ENCODE assay signal across 21 cellular contexts in the genomic region with DNA sequence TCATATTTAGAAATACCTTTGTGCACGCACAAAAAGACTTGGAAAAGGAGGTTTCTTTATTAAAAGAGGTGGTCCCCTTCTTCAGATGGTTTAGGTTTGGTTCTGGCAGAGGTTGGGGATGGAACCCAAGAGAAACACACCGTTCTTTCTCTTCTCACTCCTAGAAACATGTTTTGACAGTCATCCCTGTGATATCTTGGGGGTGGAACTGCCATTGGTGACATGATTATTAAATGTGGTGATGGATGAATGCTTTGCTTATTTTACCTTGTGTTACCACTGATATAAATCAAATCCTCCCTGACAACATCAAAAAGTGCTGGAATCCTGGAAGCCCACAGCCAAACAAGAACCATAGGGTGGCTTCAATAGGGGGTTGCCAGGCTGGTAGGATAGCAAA.
"Had no signal": no experiment of that assay in that cellular context is flagged by ENCODE, and none has a peak within 500 bp of the region (broad histone marks: within the 10 kb centered on the region; RNA-seq: fewer than 3 reads in every experiment).

No MANE protein-coding gene starts in this region.

- H3K9me3 ChIP-seq: esophagus muscularis mucosa, gastrocnemius medialis, left lung, lower lobe of right lung, mucosa of descending colon had no signal

- H3K4me3 ChIP-seq: coronary artery, esophagus muscularis mucosa, gastrocnemius medialis, heart right ventricle, left lung, lower lobe of right lung, mucosa of descending colon had no signal

- DNase-seq: dermis blood vessel endothelial cell; effector CD4-positive, alpha-beta T cell; effector memory CD4-positive, alpha-beta T cell; foreskin keratinocyte; gastrocnemius medialis; glutamatergic neuron; heart right ventricle; hippocampal formation; kidney; kidney glomerular epithelial cell; left colon; left lung; left ventricle myocardium superior; lower lobe of right lung; mesenchymal stem cell; mucosa of descending colon had no signal

- FAIRE-seq: colon, endothelial cell of umbilical vein, islet of Langerhans, kidney had no signal

- H3K27me3 ChIP-seq: esophagus muscularis mucosa, foreskin keratinocyte, gastrocnemius medialis had no signal

- H3K27ac ChIP-seq: coronary artery, esophagus muscularis mucosa, foreskin keratinocyte, gastrocnemius medialis, heart right ventricle, left lung, lower lobe of right lung had no signal

- H3K36me3 ChIP-seq: esophagus muscularis mucosa, gastrocnemius medialis, heart right ventricle, left lung, lower lobe of right lung had no signal

- H3K4me1 ChIP-seq: foreskin keratinocyte, gastrocnemius medialis, left lung, lower lobe of right lung had no signal
